In genomic region chr7:69597278-69598076, GRCh38 we compare ENCODE assay signal across 8 cellular contexts. TPM values are rescaled to one million over a fixed set of nuclear protein-coding genes. Genes with fewer than 3 reads are reported as not detected.
DNase-seq lines count a peak whose midpoint lies in the region; ATAC-seq lines count a peak whose summit lies in the region.

No MANE protein-coding gene starts in this region.

- H3K9me3 ChIP-seq in NT2/D1 (ENCODE audit: insufficient read depth, low read length) (no peaks in the 10 kb centered on the region), endocrine pancreas (ENCODE audit: control insufficient read depth, low read length) (no peaks in the 10 kb centered on the region)

- H3K27ac Mint-ChIP-seq in naive B cell = peak overlapping the region in 5 of 6 donors; percentile 82 to 95 (median 88)

- peaks cover 5 to 18% (median 5%) of the 10 kb centered on the region in 3 donors for H3K4me1 Mint-ChIP-seq in naive B cell

- no peaks in the 10 kb centered on the region for H3K36me3 Mint-ChIP-seq in naive B cell

- no peaks in the 10 kb centered on the region for H3K9me3 Mint-ChIP-seq in naive B cell

- H3K27me3 ChIP-seq in NT2/D1 (ENCODE audit: insufficient read depth, insufficient read length) (peaks cover 49% of the 10 kb centered on the region), endocrine pancreas (ENCODE audit: control insufficient read depth, insufficient read depth, low read length) (no peaks in the 10 kb centered on the region)

- peaks cover 5% of the 10 kb centered on the region for H3K4me1 ChIP-seq in NT2/D1 (ENCODE audit: insufficient read depth, insufficient read length)
- no peaks in the 10 kb centered on the region for H3K4me1 ChIP-seq in endocrine pancreas (ENCODE audit: control insufficient read depth, insufficient read depth, low read length)

- H3K27me3 Mint-ChIP-seq in naive B cell = no peaks in the 10 kb centered on the region

- H3K4me3 ChIP-seq in NT2/D1 (ENCODE audit: insufficient read length, low read depth) (peak overlapping the region; percentile 51), endocrine pancreas (ENCODE audit: control insufficient read depth, insufficient read depth, low read length) (peak overlapping the region; percentile 58)

- DNase-seq in NCI-H1417 (lab: John Stamatoyannopoulos, UW) (peak in 2 of 3 experiments; percentile 76 to 84), NCI-H1417 treated with DMSO at 0.1 percent for 48 hours (lab: John Stamatoyannopoulos, UW) (no peak), NT2/D1 (ENCODE audit: low read depth, low spot score) (no peak), naive B cell (peak; percentile 40), NCI-H1105 treated with DMSO at 0.1 percent for 48 hours (lab: John Stamatoyannopoulos, UW) (no peak)

- H3K36me3 ChIP-seq in NT2/D1 (ENCODE audit: insufficient read depth, insufficient read length, low read length) = no peaks in the 10 kb centered on the region
- no peaks in the 10 kb centered on the region for H3K36me3 ChIP-seq in endocrine pancreas (ENCODE audit: control insufficient read depth, insufficient read depth, low read length)

- H3K9ac ChIP-seq in NT2/D1 (ENCODE audit: insufficient read length, low read depth) = peak overlapping the region; percentile 74
- H3K9ac ChIP-seq in endocrine pancreas (ENCODE audit: control insufficient read depth, insufficient read depth, low read length) = peak overlapping the region; percentile 48

- ATAC-seq in HG02571 (IDR thresholded peaks at IDR 0.05; ENCODE audit: unreplicated experiment) (peak; percentile 29), naive B cell (ENCODE audit: low read depth in 2 of 2) (peak; percentile 18 to 20), HG03521 (IDR thresholded peaks at IDR 0.05; ENCODE audit: unreplicated experiment) (no peak)

- peak overlapping the region in 6 of 8 donors; percentile 88 to 95 (median 91) for H3K4me3 Mint-ChIP-seq in naive B cell

RNA-seq across cellular contexts. Expression of gene AUTS2, which starts 0.8 kb away (rescaled TPM):
- 10 to 100 TPM in 5 of 6 donors, 1 to 10 TPM in 1; 8.8 to 28.0 (median 20.9) TPM for polyA plus RNA-seq in naive B cell (ENCODE audit: low read depth in 6 of 6)

Comparison
In these comparisons a context has a peak if more than half of its experiments do, and no peak if none do; other contexts are left out.
1. DNase-seq: peak in NCI-H1417 (2 of 3) and naive B cell (single experiment); none in NCI-H1417 treated with DMSO at 0.1 percent for 48 hours (single experiment), NT2/D1 (single experiment) and NCI-H1105 treated with DMSO at 0.1 percent for 48 hours (single experiment).